Comparison of ENCODE assay signal across 13 cellular contexts in the genomic region with DNA sequence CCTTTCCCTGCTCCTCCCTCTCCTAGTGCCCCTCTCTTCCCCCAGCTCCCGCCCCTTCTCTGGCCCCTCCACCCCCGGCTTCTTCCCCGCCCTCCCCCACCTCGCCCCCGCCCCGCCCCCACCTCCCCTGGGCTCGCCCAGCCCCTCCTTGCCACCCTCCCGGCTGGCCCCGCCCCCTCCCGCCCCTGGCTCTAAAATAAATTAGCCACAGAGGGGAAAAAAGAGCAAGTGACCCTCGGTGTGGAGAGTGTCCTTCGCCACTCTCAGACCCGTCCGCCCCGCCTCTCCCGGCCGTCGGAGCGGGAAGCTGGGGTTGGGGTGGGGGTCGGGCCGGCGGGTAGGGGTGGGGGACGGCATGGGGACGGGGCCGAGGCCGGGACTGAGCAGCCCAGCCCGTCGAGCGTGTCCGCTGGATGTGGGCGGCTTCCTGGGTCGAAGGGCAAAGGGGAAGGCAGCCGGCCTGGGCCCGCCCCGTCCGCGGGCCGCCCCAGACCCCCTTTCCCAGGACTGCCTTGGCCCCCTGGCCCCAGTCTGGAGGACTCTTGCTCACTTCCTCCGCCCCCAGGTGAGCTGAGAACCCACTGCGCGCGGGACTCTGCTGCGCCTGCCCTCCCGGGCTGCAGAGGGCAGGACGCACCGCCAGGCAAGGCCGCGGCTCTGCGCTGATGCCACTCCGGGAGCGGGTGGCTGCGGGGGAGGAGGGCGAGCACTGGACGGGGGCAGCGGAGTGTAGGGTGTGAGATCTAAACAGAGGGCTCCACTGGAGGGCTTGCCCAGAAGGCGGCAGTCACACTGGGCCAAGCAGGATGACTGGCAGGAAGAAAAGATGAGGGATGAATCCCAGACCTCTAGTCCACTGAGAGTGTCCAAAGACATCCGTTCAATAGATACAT. TPM values are rescaled to one million over a fixed set of nuclear protein-coding genes. Genes with fewer than 3 reads are reported as not detected.
DNase-seq lines count a peak whose midpoint lies in the region; ATAC-seq and TF ChIP-seq lines count a peak whose summit lies in the region.
"Had no signal": no experiment of that assay in that cellular context is flagged by ENCODE, and none has a peak within 500 bp of the region (broad histone marks: within the 10 kb centered on the region; RNA-seq: fewer than 3 reads in every experiment).

No MANE protein-coding gene starts in this region.

- ATAC-seq in psoas muscle (peak in 2 of 4 donors; percentile 18 to 22), HG03469 (IDR thresholded peaks at IDR 0.05; ENCODE audit: unreplicated experiment) (no peak), PC-3 (no peak)

- no peaks in the 10 kb centered on the region for H3K79me2 ChIP-seq in PC-3 (ENCODE audit: low read length)

- no peak overlapping the region for H3K4me2 ChIP-seq in PC-3 (ENCODE audit: low read length)
- H3K4me2 ChIP-seq: KMS-11 had no signal

- H3K9ac ChIP-seq in PC-3 (ENCODE audit: low read length), result no peak overlapping the region
- H3K9ac ChIP-seq: KMS-11 had no signal

- BruUV-seq in Caco-2 (replicated peaks; lab: Mats Ljungman, UMichigan) (no TSS peak), PC-3 (replicated peaks; lab: Mats Ljungman, UMichigan) (no TSS peak)

- H3K4me1 Mint-ChIP-seq in Caco-2 (ENCODE audit: low read depth, unreplicated experiment), result peaks cover 17% of the 10 kb centered on the region

- no peaks in the 10 kb centered on the region for H3K9me3 Mint-ChIP-seq in Caco-2 (ENCODE audit: unreplicated experiment)
- H3K9me3 Mint-ChIP-seq: memory B cell had no signal

- peak overlapping the region; percentile 83 for H3K4me3 ChIP-seq in Caco-2 (ENCODE audit: low read depth, low read length)
- peak overlapping the region in 3 of 4 donors; percentile 48 to 59 (median 54) for H3K4me3 ChIP-seq in Peyer's patch
- peak overlapping the region; percentile 61 for H3K4me3 ChIP-seq in psoas muscle
- peak overlapping the region in 2 of 4 donors; percentile 42 to 52 for H3K4me3 ChIP-seq in transverse colon
- H3K4me3 ChIP-seq in PC-3 (ENCODE audit: low read length), result no peak overlapping the region

- DNase-seq in Caco-2 (peak in 1 of 2 experiments; percentile 23), Peyer's patch (no peak), iPS-NIHi11 (ENCODE audit: low spot score) (peak; percentile 91), psoas muscle (peak in 1 of 2 donors; percentile 29), transverse colon (no peak), PC-3 (no peak), C1 segment of cervical spinal cord (lab: John Stamatoyannopoulos, UW) (no peak)
- DNase-seq: CD4-positive, alpha-beta memory T cell; stimulated activated CD4-positive, alpha-beta T cell treated with anti-CD3 and anti-CD28 coated beads, Interleukin-12 subunit alpha, Interleukin-12 subunit beta, amount 100 ng/mL, for 4 hours had no signal

- intact Hi-C loops in Caco-2 (cut with micrococcal nuclease; ENCODE audit: unreplicated experiment) (loop anchor here (1.0 kb wide), 1 partner anchor 15 kb away; no protein-coding TSS in a partner anchor), psoas muscle (cut with DNase I) (no loop called here), transverse colon (cut with DNase I; ENCODE audit: low total_unique reads) (no loop called here), PC-3 (cut with micrococcal nuclease) (no loop called here)

- no peaks in the 10 kb centered on the region for H3K36me3 Mint-ChIP-seq in Caco-2 (ENCODE audit: insufficient read depth, unreplicated experiment)
- H3K36me3 Mint-ChIP-seq: activated naive CD8-positive, alpha-beta T cell; CD4-positive, alpha-beta memory T cell; memory B cell had no signal

- no peak overlapping the region for H3K27ac Mint-ChIP-seq in Caco-2 (ENCODE audit: unreplicated experiment)
- H3K27ac Mint-ChIP-seq: activated naive CD8-positive, alpha-beta T cell; CD4-positive, alpha-beta memory T cell; memory B cell had no signal

- no peak overlapping the region for H2AFZ ChIP-seq in PC-3 (ENCODE audit: low read length)

- no peaks in the 10 kb centered on the region for H4K20me1 ChIP-seq in PC-3 (ENCODE audit: low read length)

- H3K36me3 ChIP-seq in Caco-2 (ENCODE audit: control insufficient read depth, insufficient read depth, low read length) (no peaks in the 10 kb centered on the region), Peyer's patch (no peaks in the 10 kb centered on the region), psoas muscle (ENCODE audit: insufficient read depth in 1 of 2, low read depth in 1 of 2) (no peaks in the 10 kb centered on the region), transverse colon (no peaks in the 10 kb centered on the region), PC-3 (ENCODE audit: low read depth, low read length) (no peaks in the 10 kb centered on the region)

- peak overlapping the region; percentile 84 for H3K4me3 Mint-ChIP-seq in Caco-2 (ENCODE audit: unreplicated experiment)
- H3K4me3 Mint-ChIP-seq: activated naive CD8-positive, alpha-beta T cell; memory B cell had no signal

- in situ Hi-C loops in transverse colon (cut with MboI; ENCODE audit: low pct_ligation_motif_present in 1 of 4, low pct_unique_long_range_greater_than_20kb in 1 of 4, low sequenced_read_pairs in 3 of 4), result no loop called here

- CTCF ChIA-PET in Caco-2 (lab: Charles Lee) (interaction anchor here (0.6 to 1.8 kb wide), 4 partner anchors 25 to 98 kb away, joined by 3 to 8 read pairs (median 4); no protein-coding TSS in a partner anchor), PC-3 (lab: Charles Lee) (no interaction called here)

- H3K9me2 ChIP-seq in PC-3 (replicated peaks; ENCODE audit: low read length), result no peaks in the 10 kb centered on the region

- no peaks in the 10 kb centered on the region for H3K27me3 Mint-ChIP-seq in Caco-2 (ENCODE audit: insufficient read depth, unreplicated experiment)

- POLR2A ChIA-PET in Caco-2 (lab: Charles Lee) (interaction anchor here (0.6 kb wide), 2 partner anchors 15 to 455 kb away, joined by 3 to 4 read pairs; no protein-coding TSS in a partner anchor), PC-3 (lab: Charles Lee; ENCODE audit: unreplicated experiment) (no interaction called here)

- WGBS in psoas muscle, 3 donors, result 38 to 59% (median 38%) methylated on average over 27 to 52 of the region's 57 CpGs
- 12 to 51% methylated on average over 5 to 42 of the region's 57 CpGs for WGBS in transverse colon (ENCODE audit: low coverage in 1 of 2), 2 donors

- TF ChIP-seq CTCF in Caco-2 (IDR thresholded peaks at IDR 0.05; ENCODE audit: insufficient read depth in 1 of 2, low read depth in 1 of 2, low read length in 1 of 2, severe bottlenecking in 1 of 2, unreplicated experiment in 1 of 2) (no peak), Peyer's patch (IDR thresholded peaks at IDR 0.05) (peak in 1 of 6 experiments; percentile 4), psoas muscle (IDR thresholded peaks at IDR 0.05) (no peak), transverse colon (IDR thresholded peaks at IDR 0.05) (no peak), PC-3 (conservative IDR thresholded peaks at IDR 0.05; ENCODE audit: low read depth, low read length) (no peak)

- H3K4me1 ChIP-seq in Caco-2 (peaks cover 27% of the 10 kb centered on the region), Peyer's patch (peaks cover 0 to 24% (median 10%) of the 10 kb centered on the region in 4 donors), psoas muscle (peaks cover 10% of the 10 kb centered on the region), transverse colon (peaks cover 11 to 23% (median 21%) of the 10 kb centered on the region in 4 donors), PC-3 (ENCODE audit: insufficient read depth, low read length) (no peaks in the 10 kb centered on the region)

- TF ChIP-seq EP300 in transverse colon (IDR thresholded peaks at IDR 0.05; ENCODE audit: low read depth), result no peak

- H3K9me3 ChIP-seq in Caco-2 (no peaks in the 10 kb centered on the region), Peyer's patch (no peaks in the 10 kb centered on the region), psoas muscle (no peaks in the 10 kb centered on the region), transverse colon (no peaks in the 10 kb centered on the region), PC-3 (ENCODE audit: low read length) (no peaks in the 10 kb centered on the region)

- H3K27ac ChIP-seq in Peyer's patch, result peak overlapping the region in 3 of 4 donors; percentile 42 to 62 (median 57)
- H3K27ac ChIP-seq in psoas muscle, result no peak overlapping the region
- H3K27ac ChIP-seq in transverse colon, result peak overlapping the region in 2 of 4 donors; percentile 36 to 68
- no peak overlapping the region for H3K27ac ChIP-seq in PC-3 (ENCODE audit: low read length)
- H3K27ac ChIP-seq: KMS-11 had no signal

- H3F3A ChIP-seq in PC-3 (ENCODE audit: low read length, unreplicated experiment), result no peaks in the 10 kb centered on the region

- H3K27me3 ChIP-seq in Caco-2 (replicated peaks; ENCODE audit: control insufficient read depth, insufficient read depth, low read length), result no peaks in the 10 kb centered on the region
- H3K27me3 ChIP-seq in Peyer's patch, result peaks cover 0 to 36% of the 10 kb centered on the region in 2 donors
- H3K27me3 ChIP-seq in psoas muscle (ENCODE audit: insufficient read depth in 3 of 3, low read length in 2 of 3), result peaks cover 0 to 62% (median 14%) of the 10 kb centered on the region in 3 donors
- peaks cover 74% of the 10 kb centered on the region for H3K27me3 ChIP-seq in transverse colon
- H3K27me3 ChIP-seq in PC-3 (ENCODE audit: low read length), result peaks cover 22% of the 10 kb centered on the region

- TF ChIP-seq POLR2A in Peyer's patch (IDR thresholded peaks at IDR 0.05) (no peak), transverse colon (IDR thresholded peaks at IDR 0.05) (no peak)

RNA-seq across cellular contexts. Expression of a gene that starts 0.6 kb away (rescaled TPM):
- 3.5 and 3.6 TPM in 2 replicates for total RNA-seq in Caco-2 (2022)
- under 1 TPM in 1 of 4 donors, not detected in 3; 0.19 TPM for total RNA-seq in Peyer's patch
- total RNA-seq in psoas muscle, result under 1 TPM; 0.17 to 0.20 (median 0.18) TPM
- under 1 TPM; 0.01 to 0.08 (median 0.04) TPM for polyA plus RNA-seq in psoas muscle
- not detected for total RNA-seq in transverse colon
- not detected in 2 replicates for total RNA-seq in PC-3 (2014; rRNA removed)

RNA-seq across cellular contexts. Expression of a gene that starts 38.8 kb away (rescaled TPM):
- total RNA-seq in Caco-2 (2022) (not detected in 2 replicates), Peyer's patch (not detected), psoas muscle (not detected), transverse colon (not detected), PC-3 (2014; rRNA removed) (not detected in 2 replicates)
- polyA plus RNA-seq in psoas muscle, result under 1 TPM in 1 of 3 donors, not detected in 2; 0.16 TPM
- total RNA-seq: CD4-positive, alpha-beta memory T cell had no signal
- polyA plus RNA-seq: CD4-positive, alpha-beta memory T cell had no signal

RNA-seq across cellular contexts. Expression of a gene that starts 58.2 kb away (rescaled TPM):
- 0.74 TPM in 1 of 2 replicates, not detected in the other for total RNA-seq in Caco-2 (2022)
- 100 to 1,000 TPM in 1 of 4 donors, 10 to 100 TPM in 3; 46.4 to 169 (median 56.8) TPM for total RNA-seq in Peyer's patch
- total RNA-seq in psoas muscle, result 10 to 100 TPM; 24.1 to 40.8 (median 25.8) TPM
- 10 to 100 TPM; 10.8 to 22.8 (median 13.9) TPM for polyA plus RNA-seq in psoas muscle
- 100 to 1,000 TPM; 115 to 440 (median 137) TPM for total RNA-seq in transverse colon
- 0.40 TPM in 1 of 2 replicates, not detected in the other for total RNA-seq in PC-3 (2014; rRNA removed)
- polyA plus RNA-seq: CD4-positive, alpha-beta memory T cell had no signal

Comparison
In these comparisons a context has a peak if more than half of its experiments do, and no peak if none do; other contexts are left out.
1. H3K27ac ChIP-seq: peak in Peyer's patch (3 of 4); none in psoas muscle (single experiment) and PC-3 (single experiment).
2. RNA of a gene that starts 58.2 kb away (total RNA-seq): 115 to 440 TPM in transverse colon, 46.4 to 169 TPM in Peyer's patch and 24.1 to 40.8 TPM in psoas muscle; 0.74 TPM in Caco-2 and 0.40 TPM in PC-3; every median in the first group is over 10 times any median in the second.